29 cellular contexts compared by ENCODE assay signal in the genomic region with DNA sequence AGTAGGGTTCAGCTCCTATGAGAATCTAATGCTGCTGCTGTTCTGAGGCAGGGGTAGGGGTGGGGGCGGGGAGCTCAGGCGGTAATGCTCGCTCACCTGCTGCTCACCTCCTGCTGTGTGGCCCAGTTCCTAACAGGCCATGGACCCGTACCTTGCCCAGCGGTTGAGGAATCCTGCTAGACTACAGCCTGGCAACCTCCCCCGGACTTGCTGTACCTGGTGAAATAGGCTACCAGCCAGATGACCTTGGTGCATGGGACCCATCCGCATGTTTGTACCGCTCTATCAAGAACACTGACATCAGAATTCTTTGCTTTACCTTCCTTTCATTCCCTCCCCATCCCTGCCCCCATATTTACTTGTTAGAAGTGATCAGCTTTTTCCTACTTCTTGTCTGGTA. TPM values are rescaled to one million over a fixed set of nuclear protein-coding genes. Genes with fewer than 3 reads are reported as not detected.
"Had no signal": no experiment of that assay in that cellular context is flagged by ENCODE, and none has a peak within 500 bp of the region (broad histone marks: within the 10 kb centered on the region; RNA-seq: fewer than 3 reads in every experiment).

No MANE protein-coding gene starts in this region.

- H3K27me3 ChIP-seq: ascending aorta, brain microvascular endothelial cell, breast epithelium had no signal

- FAIRE-seq: TTC549 had no signal

- DNase-seq: activated B cell treated with CpG ODN at 0.5 μM for 24 hours; activated CD4-positive, alpha-beta memory T cell treated with anti-CD3 and anti-CD28 coated beads, Interleukin-2, amount 10 ng/mL, durations not matched to agents 7 days and 5 days; activated CD4-positive, alpha-beta T cell treated with anti-CD3 and anti-CD28 coated beads for 4 hours; activated CD4-positive, alpha-beta T cell treated with anti-CD3 and anti-CD28 coated beads, Interleukin-2, amount 10 ng/mL, durations not matched to agents 24 days and 14 days; activated CD4-positive, alpha-beta T cell treated with anti-CD3 and anti-CD28 coated beads, Interleukin-2, amount 50 U/mL, for 48 hours; activated CD4-positive, CD25-positive, alpha-beta regulatory T cell treated with anti-CD3 and anti-CD28 coated beads, Interleukin-2, amount 50 U/mL, for 72 hours; activated CD8-positive, alpha-beta memory T cell treated with anti-CD3 and anti-CD28 coated beads for 24 hours; activated CD8-positive, alpha-beta memory T cell treated with anti-CD3 and anti-CD28 coated beads, Interleukin-2, amount 10 ng/mL, durations not matched to agents 7 days and 5 days; activated CD8-positive, alpha-beta memory T cell treated with anti-CD3 and anti-CD28 coated beads, Interleukin-2, amount 50 U/mL, for 48 hours; activated CD8-positive, alpha-beta T cell treated with anti-CD3 and anti-CD28 coated beads, Interleukin-2, amount 10 ng/mL, durations not matched to agents 7 days and 5 days; activated effector memory CD4-positive, alpha-beta T cell treated with Interleukin-2 at 50 U/mL for 16 hours; activated gamma-delta T cell; activated naive CD4-positive, alpha-beta T cell treated with anti-CD3 and anti-CD28 coated beads, Interleukin-2, amount 10 ng/mL, durations not matched to agents 7 days and 5 days; activated naive CD4-positive, alpha-beta T cell treated with Interleukin-2 at 50 U/mL for 16 hours; activated naive CD8-positive, alpha-beta T cell treated with anti-CD3 and anti-CD28 coated beads, Interleukin-2, amount 10 ng/mL, durations not matched to agents 7 days and 5 days; activated naive CD8-positive, alpha-beta T cell treated with anti-CD3 and anti-CD28 coated beads, Interleukin-2, amount 50 U/mL, for 24 hours; activated T-cell treated with anti-CD3 and anti-CD28 coated beads, Interleukin-2, amount 50 U/mL, for 24 hours; activated T-cell treated with anti-CD3 and anti-CD28 coated beads, Interleukin-2, amount 50 U/mL, for 48 hours; amygdala; central memory CD4-positive, alpha-beta T cell; T-helper 1 cell; T-helper 2 cell; T-helper 9 cell had no signal

- H3K9me3 ChIP-seq: ascending aorta, breast epithelium had no signal

- H3K4me1 ChIP-seq: ascending aorta, breast epithelium had no signal

- H3K27ac ChIP-seq: ascending aorta, brain microvascular endothelial cell, breast epithelium, VCaP had no signal

- H3K4me3 ChIP-seq: ascending aorta, breast epithelium had no signal

- ATAC-seq: activated CD8-positive, alpha-beta memory T cell treated with anti-CD3 and anti-CD28 coated beads, Interleukin-2, amount 10 ng/mL, durations not matched to agents 7 days and 5 days; activated CD8-positive, alpha-beta T cell treated with anti-CD3 and anti-CD28 coated beads, Interleukin-2, amount 10 ng/mL, durations not matched to agents 7 days and 5 days; activated naive CD8-positive, alpha-beta T cell treated with anti-CD3 and anti-CD28 coated beads, Interleukin-2, amount 50 U/mL, for 24 hours had no signal

- H3K36me3 ChIP-seq: ascending aorta, brain microvascular endothelial cell, breast epithelium had no signal

RNA-seq across cellular contexts. Expression of a gene that starts 15.3 kb away (rescaled TPM):
- total RNA-seq: activated B cell treated with CpG ODN at 0.5 μM for 24 hours; activated CD8-positive, alpha-beta memory T cell treated with anti-CD3 and anti-CD28 coated beads, Interleukin-2, amount 10 ng/mL, durations not matched to agents 7 days and 5 days; activated CD8-positive, alpha-beta T cell treated with anti-CD3 and anti-CD28 coated beads, Interleukin-2, amount 10 ng/mL, durations not matched to agents 7 days and 5 days; activated naive CD8-positive, alpha-beta T cell treated with anti-CD3 and anti-CD28 coated beads, Interleukin-2, amount 10 ng/mL, durations not matched to agents 7 days and 5 days; activated T-helper 2 cell treated with anti-CD3 and anti-CD28 coated beads, Interferon-gamma antibody, Interleukin-2, Interleukin-4, amounts not matched to agents 10 μg/mL and 5 μg/mL and 100 μg/mL, durations not matched to agents 14 hours and 24 hours and 36 hours; ascending aorta; breast epithelium had no signal
